Comparison of ENCODE assay signal across 8 cellular contexts in genomic region chr19:44072543-44073401, GRCh38. TPM values are rescaled to one million over a fixed set of nuclear protein-coding genes. Genes with fewer than 3 reads are reported as not detected.
DNase-seq lines count a peak whose midpoint lies in the region; ATAC-seq, FAIRE-seq and TF ChIP-seq lines count a peak whose summit lies in the region.

No MANE protein-coding gene starts in this region.

- no peaks in the 10 kb centered on the region for H3K27me3 Mint-ChIP-seq in stimulated activated naive CD8-positive, alpha-beta T cell treated with anti-CD3 and anti-CD28 coated beads, Interleukin-15, Interleukin-2, amounts not matched to agents 100 ng/mL and 50 ng/mL, for 24 hours

- in situ Hi-C loops in astrocyte of the cerebellum (cut with HindIII; ENCODE audit: low sequenced_read_pairs) = no loop called here

- peaks cover 16% of the 10 kb centered on the region for H3K4me1 ChIP-seq in keratinocyte (ENCODE audit: control insufficient read depth, extremely low read depth, insufficient read depth, low read length)

- no peak for ATAC-seq in GM19324 (IDR thresholded peaks at IDR 0.05; ENCODE audit: low FRiP score, unreplicated experiment)

- no peaks in the 10 kb centered on the region for H3K9me1 ChIP-seq in keratinocyte (ENCODE audit: control insufficient read depth, extremely low read depth, insufficient read depth, low read length)

- H3K27ac Mint-ChIP-seq in stimulated activated naive CD8-positive, alpha-beta T cell treated with anti-CD3 and anti-CD28 coated beads, Interleukin-15, Interleukin-2, amounts not matched to agents 100 ng/mL and 50 ng/mL, for 24 hours = no peak overlapping the region

- peak overlapping the region; percentile 98 for H3K4me2 ChIP-seq in keratinocyte (ENCODE audit: control insufficient read depth, extremely low read depth, insufficient read depth, low read depth, low read length)

- peak overlapping the region; percentile 62 for H3K9ac ChIP-seq in keratinocyte (ENCODE audit: control insufficient read depth, extremely low read depth, insufficient read depth, low read length)

- H3K4me3 ChIP-seq in HFF-Myc (replicated peaks; ENCODE audit: low read depth, low read length) = peak overlapping the region; percentile 61
- peak overlapping the region; percentile 82 for H3K4me3 ChIP-seq in astrocyte of the cerebellum (ENCODE audit: low read depth, low read length)
- H3K4me3 ChIP-seq in keratinocyte (ENCODE audit: control insufficient read depth in 2 of 3, extremely low read depth in 1 of 3, insufficient read depth in 2 of 3, low read depth in 1 of 3, low read length in 3 of 3) = peak overlapping the region; percentile 54 to 97 (median 96)

- no peaks in the 10 kb centered on the region for H3K9me3 ChIP-seq in keratinocyte (ENCODE audit: control insufficient read depth, low read depth, low read length)

- H3K4me3 Mint-ChIP-seq in stimulated activated naive CD8-positive, alpha-beta T cell treated with anti-CD3 and anti-CD28 coated beads, Interleukin-15, Interleukin-2, amounts not matched to agents 100 ng/mL and 50 ng/mL, for 24 hours = peak overlapping the region; percentile 87

- H3K4me1 Mint-ChIP-seq in stimulated activated naive CD8-positive, alpha-beta T cell treated with anti-CD3 and anti-CD28 coated beads, Interleukin-15, Interleukin-2, amounts not matched to agents 100 ng/mL and 50 ng/mL, for 24 hours (ENCODE audit: low read depth) = peaks cover 25% of the 10 kb centered on the region

- H3K27ac ChIP-seq in keratinocyte (ENCODE audit: control insufficient read depth, insufficient read depth, low read length) = peak overlapping the region; percentile 64

- FAIRE-seq in keratinocyte (lab: Jason Lieb, UNC) = peak; percentile 53

- H3K9me3 Mint-ChIP-seq in stimulated activated naive CD8-positive, alpha-beta T cell treated with anti-CD3 and anti-CD28 coated beads, Interleukin-15, Interleukin-2, amounts not matched to agents 100 ng/mL and 50 ng/mL, for 24 hours = peaks cover 35% of the 10 kb centered on the region

- peaks cover 3 to 4% of the 10 kb centered on the region in 2 experiments for H3K36me3 ChIP-seq in keratinocyte (ENCODE audit: control insufficient read depth in 2 of 2, extremely low read depth in 1 of 2, insufficient read depth in 2 of 2, low read length in 2 of 2)

- H3K27me3 ChIP-seq in keratinocyte (ENCODE audit: control insufficient read depth, extremely low read depth, insufficient read depth, low read length) = no peaks in the 10 kb centered on the region

- TF ChIP-seq CTCF in HFF-Myc (IDR thresholded peaks at IDR 0.05; ENCODE audit: low read depth, low read length, missing control alignments) = no peak
- no peak for TF ChIP-seq CTCF in astrocyte of the cerebellum (IDR thresholded peaks at IDR 0.05; ENCODE audit: low read depth, low read length, missing control alignments)
- TF ChIP-seq CTCF in keratinocyte (optimal IDR thresholded peaks at IDR 0.05 in 1 of 3, IDR thresholded peaks at IDR 0.05 in 1 of 3, conservative IDR thresholded peaks at IDR 0.05 in 1 of 3; ENCODE audit: extremely low read depth in 1 of 3, insufficient read depth in 2 of 3, low read length in 3 of 3) = peak in 1 of 3 experiments; percentile 28

- dilution Hi-C loops in keratinocyte (cut with MboI; ENCODE audit: extremely low pct_ligation_motif_present, low sequenced_read_pairs) = no loop called here

- peak overlapping the region; percentile 100 for H2AFZ ChIP-seq in keratinocyte (ENCODE audit: control insufficient read depth, low read length)

- peaks cover 9% of the 10 kb centered on the region for H3K79me2 ChIP-seq in keratinocyte (ENCODE audit: control insufficient read depth, insufficient read depth, low read length)

- no peaks in the 10 kb centered on the region for H4K20me1 ChIP-seq in keratinocyte (ENCODE audit: control insufficient read depth, extremely low read depth, insufficient read depth, low read length)

- DNase-seq in AG20443 (ENCODE audit: low spot score) = peak; percentile 48
- DNase-seq in HFF-Myc (ENCODE audit: extremely low read depth, low read depth) = no peak
- DNase-seq in astrocyte of the cerebellum (ENCODE audit: low read depth) = no peak
- peak; percentile 13 for DNase-seq in keratinocyte (ENCODE audit: low read depth, low spot score)
- no peak for DNase-seq in activated effector memory CD4-positive, alpha-beta T cell treated with Interleukin-2 at 50 U/mL for 16 hours
- DNase-seq in stimulated activated CD4-positive, alpha-beta T cell treated with anti-CD3 and anti-CD28 coated beads, Interleukin-2, amount 100 ng/mL, for 48 hours = no peak

- H3K36me3 Mint-ChIP-seq in stimulated activated naive CD8-positive, alpha-beta T cell treated with anti-CD3 and anti-CD28 coated beads, Interleukin-15, Interleukin-2, amounts not matched to agents 100 ng/mL and 50 ng/mL, for 24 hours (ENCODE audit: low read depth) = peaks cover 34% of the 10 kb centered on the region

RNA-seq across cellular contexts. Expression of gene ZNF284, which starts 0.8 kb away (rescaled TPM):
- 2.1 to 3.0 TPM (median 2.6 TPM) in 3 replicates for polyA plus RNA-seq in keratinocyte
- 2.0 TPM for polyA plus RNA-seq in keratinocyte (2011; ENCODE audit: low read depth)
- polyA plus RNA-seq in keratinocyte (2011; cell fraction: cytosol; rRNA removed) = 0.65 and 1.3 TPM in 2 replicates
- polyA plus RNA-seq in keratinocyte (2011; cell fraction: nucleus; rRNA removed) = 5.8 and 7.3 TPM in 2 replicates
- 1.9 and 2.0 TPM in 2 replicates for polyA plus RNA-seq in keratinocyte (2012; ENCODE audit: low replicate concordance)
- 1.1 to 5.0 TPM (median 3.9 TPM) in 3 replicates for polyA minus RNA-seq in keratinocyte
- 2.5 TPM for polyA minus RNA-seq in keratinocyte (2011; cell fraction: cytosol; rRNA and poly(A)+ RNA removed)
- 3.5 and 6.4 TPM in 2 replicates for polyA minus RNA-seq in keratinocyte (2011; cell fraction: nucleus; rRNA and poly(A)+ RNA removed)

RNA-seq across cellular contexts. Expression of gene ZNF223, which starts 20.9 kb away (rescaled TPM):
- polyA plus RNA-seq in keratinocyte = 3.7 to 4.2 TPM (median 4.0 TPM) in 3 replicates
- polyA plus RNA-seq in keratinocyte (2011; ENCODE audit: low read depth) = 3.7 TPM
- polyA plus RNA-seq in keratinocyte (2011; cell fraction: cytosol; rRNA removed) = 1.4 and 2.6 TPM in 2 replicates
- 6.1 and 8.6 TPM in 2 replicates for polyA plus RNA-seq in keratinocyte (2011; cell fraction: nucleus; rRNA removed)
- polyA plus RNA-seq in keratinocyte (2012; ENCODE audit: low replicate concordance) = 2.4 and 2.7 TPM in 2 replicates
- 1.6 to 5.0 TPM (median 4.5 TPM) in 3 replicates for polyA minus RNA-seq in keratinocyte
- 1.9 TPM for polyA minus RNA-seq in keratinocyte (2011; cell fraction: cytosol; rRNA and poly(A)+ RNA removed)
- polyA minus RNA-seq in keratinocyte (2011; cell fraction: nucleus; rRNA and poly(A)+ RNA removed) = 3.1 and 7.5 TPM in 2 replicates

RNA-seq across cellular contexts. Expression of gene ZNF224, which starts 21.4 kb away (rescaled TPM):
- polyA plus RNA-seq in keratinocyte = 9.8 to 17.5 TPM (median 16.5 TPM) in 3 replicates
- 4.6 TPM for polyA plus RNA-seq in keratinocyte (2011; ENCODE audit: low read depth)
- polyA plus RNA-seq in keratinocyte (2011; cell fraction: cytosol; rRNA removed) = 2.1 and 3.7 TPM in 2 replicates
- polyA plus RNA-seq in keratinocyte (2011; cell fraction: nucleus; rRNA removed) = 47.9 and 54.3 TPM in 2 replicates
- polyA plus RNA-seq in keratinocyte (2012; ENCODE audit: low replicate concordance) = 7.4 and 8.7 TPM in 2 replicates
- polyA minus RNA-seq in keratinocyte = 3.2 to 21.3 TPM (median 15.1 TPM) in 3 replicates
- 2.1 TPM for polyA minus RNA-seq in keratinocyte (2011; cell fraction: cytosol; rRNA and poly(A)+ RNA removed)
- 18.0 and 31.8 TPM in 2 replicates for polyA minus RNA-seq in keratinocyte (2011; cell fraction: nucleus; rRNA and poly(A)+ RNA removed)

RNA-seq across cellular contexts. Expression of gene ZNF225, which starts 40.4 kb away (rescaled TPM):
- polyA plus RNA-seq in keratinocyte = 1.6 to 2.2 TPM (median 1.6 TPM) in 3 replicates
- 0.64 TPM for polyA plus RNA-seq in keratinocyte (2011; ENCODE audit: low read depth)
- 0.70 and 1.2 TPM in 2 replicates for polyA plus RNA-seq in keratinocyte (2011; cell fraction: cytosol; rRNA removed)
- 3.7 and 4.1 TPM in 2 replicates for polyA plus RNA-seq in keratinocyte (2011; cell fraction: nucleus; rRNA removed)
- polyA plus RNA-seq in keratinocyte (2012; ENCODE audit: low replicate concordance) = 1.1 and 2.5 TPM in 2 replicates
- 0.07 to 5.8 TPM (median 2.7 TPM) in 3 replicates for polyA minus RNA-seq in keratinocyte
- polyA minus RNA-seq in keratinocyte (2011; cell fraction: cytosol; rRNA and poly(A)+ RNA removed) = 2.1 TPM
- 2.2 and 6.6 TPM in 2 replicates for polyA minus RNA-seq in keratinocyte (2011; cell fraction: nucleus; rRNA and poly(A)+ RNA removed)

RNA-seq across cellular contexts. Expression of gene ZNF222, which starts 47.6 kb away (rescaled TPM):
- polyA plus RNA-seq in keratinocyte = 2.5 to 3.2 TPM (median 2.7 TPM) in 3 replicates
- 2.8 TPM for polyA plus RNA-seq in keratinocyte (2011; ENCODE audit: low read depth)
- 1.9 and 2.8 TPM in 2 replicates for polyA plus RNA-seq in keratinocyte (2011; cell fraction: cytosol; rRNA removed)
- polyA plus RNA-seq in keratinocyte (2011; cell fraction: nucleus; rRNA removed) = 4.2 and 5.5 TPM in 2 replicates
- 2.3 and 3.2 TPM in 2 replicates for polyA plus RNA-seq in keratinocyte (2012; ENCODE audit: low replicate concordance)
- 0.92 to 4.0 TPM in 2 of 3 replicates, not detected in the other for polyA minus RNA-seq in keratinocyte
- polyA minus RNA-seq in keratinocyte (2011; cell fraction: cytosol; rRNA and poly(A)+ RNA removed) = not detected
- polyA minus RNA-seq in keratinocyte (2011; cell fraction: nucleus; rRNA and poly(A)+ RNA removed) = 0.32 and 1.3 TPM in 2 replicates

Comparison
In these comparisons a context has a peak if more than half of its experiments do, and no peak if none do; other contexts are left out.
1. DNase-seq: peak in AG20443 (single experiment) and keratinocyte (single experiment); none in HFF-Myc (single experiment), astrocyte of the cerebellum (single experiment), activated effector memory CD4-positive, alpha-beta T cell treated with Interleukin-2 at 50 U/mL for 16 hours (single experiment) and stimulated activated CD4-positive, alpha-beta T cell treated with anti-CD3 and anti-CD28 coated beads, Interleukin-2, amount 100 ng/mL, for 48 hours (0 of 2).
2. Peak in every context shown above with its lines, with median percentiles within 50 percentile points of each other: H3K4me3 ChIP-seq.